Comparison of ENCODE assay signal across 20 cellular contexts in the genomic region with DNA sequence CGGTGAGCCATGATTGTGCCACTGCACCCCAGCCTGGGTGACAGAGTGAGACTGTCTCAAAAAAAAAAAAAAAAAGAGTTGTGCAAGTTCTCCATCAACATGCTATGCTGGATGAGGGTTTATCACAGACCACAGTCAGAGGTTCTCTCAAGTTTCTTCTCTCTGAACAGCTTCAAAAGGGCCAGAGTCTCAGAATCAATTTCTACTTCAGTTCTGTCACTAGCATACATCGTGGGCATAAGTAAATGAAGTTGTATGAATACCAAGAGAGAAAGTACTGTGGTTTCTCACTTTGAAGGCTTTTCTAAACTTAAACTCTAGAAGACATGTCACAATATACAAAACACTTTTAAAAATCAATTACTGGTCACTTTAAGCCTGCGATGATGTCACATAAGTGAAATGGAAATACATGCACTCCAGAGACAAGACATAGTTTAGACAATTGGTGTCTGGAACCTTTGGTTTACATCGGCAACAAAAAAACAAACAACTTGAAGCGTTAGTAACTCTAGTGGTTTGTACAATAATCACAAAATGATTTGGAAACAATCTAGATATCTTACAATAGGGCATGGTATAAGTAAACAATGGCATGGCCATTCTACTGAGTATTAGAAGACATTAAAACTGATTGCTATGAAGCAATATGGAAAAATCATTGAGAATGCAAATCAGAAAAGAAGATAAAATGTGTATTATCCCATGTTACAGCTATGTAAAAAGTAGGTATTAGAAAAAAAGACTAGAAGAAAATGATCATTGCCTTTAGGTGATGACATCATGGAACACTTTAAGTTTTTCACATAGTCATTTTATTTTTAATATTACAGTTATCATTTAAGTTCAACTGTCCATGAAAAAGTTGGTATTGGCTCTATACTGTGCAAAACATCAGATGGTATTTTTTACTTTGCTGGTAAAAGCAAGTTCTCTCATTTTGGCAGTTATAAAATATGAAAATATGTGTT.
A peak's percentile ranks its signal among the peaks of the same experiment; 100 is the strongest.
DNase-seq lines count a peak whose midpoint lies in the region; ATAC-seq, FAIRE-seq and TF ChIP-seq lines count a peak whose summit lies in the region.
"Had no signal": no experiment of that assay in that cellular context is flagged by ENCODE, and none has a peak within 500 bp of the region (broad histone marks: within the 10 kb centered on the region; RNA-seq: fewer than 3 reads in every experiment).

No MANE protein-coding gene starts in this region.

- TF ChIP-seq CTCF in natural killer cell (IDR thresholded peaks at IDR 0.05) (no peak), tibial artery (IDR thresholded peaks at IDR 0.05) (no peak), coronary artery (IDR thresholded peaks at IDR 0.05) (no peak), suprapubic skin (IDR thresholded peaks at IDR 0.05) (no peak)

- H3K27ac ChIP-seq in tibial artery = peak overlapping the region; percentile 11 to 58
- no peak overlapping the region for H3K27ac ChIP-seq in coronary artery
- no peak overlapping the region for H3K27ac ChIP-seq in suprapubic skin
- H3K27ac ChIP-seq: epithelial cell of prostate, GM23248 had no signal

- no peaks in the 10 kb centered on the region for H3K27me3 Mint-ChIP-seq in natural killer cell treated with Interleukin-12 subunit alpha and Interleukin-12 subunit beta and Interleukin-15 and Interleukin-18, amount 100 ng/mL, for 72 hours
- no peaks in the 10 kb centered on the region for H3K27me3 Mint-ChIP-seq in natural killer cell (ENCODE audit: low read depth in 2 of 2)
- H3K27me3 Mint-ChIP-seq: CD4-positive, alpha-beta T cell had no signal

- TF ChIP-seq POLR2A in suprapubic skin (IDR thresholded peaks at IDR 0.05) = no peak

- H3K4me1 Mint-ChIP-seq in natural killer cell treated with Interleukin-12 subunit alpha and Interleukin-12 subunit beta and Interleukin-15 and Interleukin-18, amount 100 ng/mL, for 72 hours (ENCODE audit: low read depth in 2 of 2) = peaks cover 4 to 8% of the 10 kb centered on the region in 2 donors
- H3K4me1 Mint-ChIP-seq in natural killer cell = peaks cover 5 to 8% of the 10 kb centered on the region in 2 donors
- H3K4me1 Mint-ChIP-seq: activated CD4-positive, alpha-beta T cell treated with anti-CD3 and anti-CD28 coated beads, Interleukin-2, amount 10 ng/mL, durations not matched to agents 24 days and 14 days had no signal

- no peaks in the 10 kb centered on the region for H3K36me3 Mint-ChIP-seq in natural killer cell treated with Interleukin-12 subunit alpha and Interleukin-12 subunit beta and Interleukin-15 and Interleukin-18, amount 100 ng/mL, for 72 hours
- no peaks in the 10 kb centered on the region for H3K36me3 Mint-ChIP-seq in natural killer cell

- intact Hi-C loops in natural killer cell (cut with micrococcal nuclease) = no loop called here
- intact Hi-C loops in tibial artery (cut with DNase I; ENCODE audit: low total_unique reads) = no loop called here

- H3K36me3 ChIP-seq in tibial artery (peaks cover 11 to 12% (median 11%) of the 10 kb centered on the region in 3 donors), suprapubic skin (peaks cover 11% of the 10 kb centered on the region)

- DNase-seq in natural killer cell treated with Interleukin-12 subunit alpha and Interleukin-12 subunit beta and Interleukin-15 and Interleukin-18, amount 100 ng/mL, for 72 hours (ENCODE audit: low spot score) = no peak
- DNase-seq in natural killer cell = no peak
- DNase-seq in tibial artery = no peak
- DNase-seq in coronary artery (ENCODE audit: low spot score) = no peak
- no peak for DNase-seq in suprapubic skin (ENCODE audit: low spot score in 2 of 2)
- DNase-seq in GM19239 (ENCODE audit: insufficient read length, low spot score) = no peak
- DNase-seq: activated CD4-positive, alpha-beta T cell treated with anti-CD3 and anti-CD28 coated beads, Interleukin-2, amount 10 ng/mL, durations not matched to agents 24 days and 14 days; activated T-cell treated with anti-CD3 and anti-CD28 coated beads, Interleukin-2, amount 50 U/mL, for 1 hour; CD4-positive, alpha-beta T cell; GM23248; kidney; midbrain; nucleus accumbens; stimulated activated naive CD4-positive, alpha-beta T cell; T-helper 9 cell had no signal

- no peaks in the 10 kb centered on the region for H3K9me3 Mint-ChIP-seq in natural killer cell treated with Interleukin-12 subunit alpha and Interleukin-12 subunit beta and Interleukin-15 and Interleukin-18, amount 100 ng/mL, for 72 hours
- no peaks in the 10 kb centered on the region for H3K9me3 Mint-ChIP-seq in natural killer cell
- H3K9me3 Mint-ChIP-seq: activated CD4-positive, alpha-beta T cell treated with anti-CD3 and anti-CD28 coated beads, Interleukin-2, amount 10 ng/mL, durations not matched to agents 24 days and 14 days; CD4-positive, alpha-beta T cell had no signal

- ATAC-seq in natural killer cell treated with Interleukin-12 subunit alpha and Interleukin-12 subunit beta and Interleukin-15 and Interleukin-18, amount 100 ng/mL, for 72 hours = peak; percentile 38 to 65
- ATAC-seq in natural killer cell (no peak), GM21723 (IDR thresholded peaks at IDR 0.05; ENCODE audit: unreplicated experiment) (peak; percentile 73), HG03095 (IDR thresholded peaks at IDR 0.05; ENCODE audit: unreplicated experiment) (peak; percentile 76)

- 92% methylated on average over 5 of the region's 5 CpGs for WGBS in suprapubic skin

- H3K4me1 ChIP-seq in tibial artery (peaks cover 0 to 85% (median 43%) of the 10 kb centered on the region in 4 donors), suprapubic skin (no peaks in the 10 kb centered on the region)

- H3K4me3 Mint-ChIP-seq in natural killer cell treated with Interleukin-12 subunit alpha and Interleukin-12 subunit beta and Interleukin-15 and Interleukin-18, amount 100 ng/mL, for 72 hours = no peak overlapping the region
- H3K4me3 Mint-ChIP-seq in natural killer cell = no peak overlapping the region
- H3K4me3 Mint-ChIP-seq: activated CD4-positive, alpha-beta T cell treated with anti-CD3 and anti-CD28 coated beads, Interleukin-2, amount 10 ng/mL, durations not matched to agents 24 days and 14 days; CD4-positive, alpha-beta T cell had no signal

- no peaks in the 10 kb centered on the region for H3K27me3 ChIP-seq in tibial artery
- no peaks in the 10 kb centered on the region for H3K27me3 ChIP-seq in suprapubic skin

- H3K9me3 ChIP-seq in tibial artery (no peaks in the 10 kb centered on the region), suprapubic skin (no peaks in the 10 kb centered on the region)

- H3K4me3 ChIP-seq in tibial artery = no peak overlapping the region
- no peak overlapping the region for H3K4me3 ChIP-seq in coronary artery
- no peak overlapping the region for H3K4me3 ChIP-seq in suprapubic skin
- H3K4me3 ChIP-seq: GM23248 had no signal

- TF ChIP-seq EP300 in suprapubic skin (IDR thresholded peaks at IDR 0.05) = no peak

- H3K27ac Mint-ChIP-seq in natural killer cell treated with Interleukin-12 subunit alpha and Interleukin-12 subunit beta and Interleukin-15 and Interleukin-18, amount 100 ng/mL, for 72 hours = no peak overlapping the region
- no peak overlapping the region for H3K27ac Mint-ChIP-seq in natural killer cell
- H3K27ac Mint-ChIP-seq: activated CD4-positive, alpha-beta T cell treated with anti-CD3 and anti-CD28 coated beads, Interleukin-2, amount 10 ng/mL, durations not matched to agents 24 days and 14 days; CD4-positive, alpha-beta T cell had no signal

- no peak for FAIRE-seq in GM19239 (lab: Jason Lieb, UNC)
- FAIRE-seq: A204.1, GM12892, kidney had no signal

Comparison
In these comparisons a context has a peak if more than half of its experiments do, and no peak if none do; other contexts are left out.
1. ATAC-seq: peak in natural killer cell treated with Interleukin-12 subunit alpha and Interleukin-12 subunit beta and Interleukin-15 and Interleukin-18, amount 100 ng/mL, for 72 hours (2 of 2), GM21723 (single experiment) and HG03095 (single experiment); none in natural killer cell (0 of 3).
2. H3K27ac ChIP-seq: peak in tibial artery (2 of 2); none in coronary artery (0 of 2) and suprapubic skin (single experiment).